ENCODE assay signal across 28 cellular contexts in genomic region chr1:69315823-69316222, GRCh38.
A peak's percentile ranks its signal among the peaks of the same experiment; 100 is the strongest.
DNase-seq lines count a peak whose midpoint lies in the region; ATAC-seq, FAIRE-seq and TF ChIP-seq lines count a peak whose summit lies in the region.
"Had no signal": no experiment of that assay in that cellular context is flagged by ENCODE, and none has a peak within 500 bp of the region (broad histone marks: within the 10 kb centered on the region; RNA-seq: fewer than 3 reads in every experiment).

No MANE protein-coding gene starts in this region.

- no peak overlapping the region for H3K4me3 Mint-ChIP-seq in chondrocyte (ENCODE audit: unreplicated experiment)
- no peak overlapping the region for H3K4me3 Mint-ChIP-seq in neural progenitor cell
- no peak overlapping the region for H3K4me3 Mint-ChIP-seq in effector memory CD8-positive, alpha-beta T cell
- H3K4me3 Mint-ChIP-seq: activated CD8-positive, alpha-beta T cell treated with anti-CD3 and anti-CD28 coated beads, Interleukin-2, amount 10 ng/mL, durations not matched to agents 7 days and 5 days; immature natural killer cell; naive thymus-derived CD4-positive, alpha-beta T cell; T-helper 2 cell treated with Interferon-gamma antibody and Interleukin-4, amounts not matched to agents 5 μg/mL and 100 μg/mL, for 36 hours had no signal

- H2AFZ ChIP-seq in neural progenitor cell (replicated peaks) = no peak overlapping the region

- no peaks in the 10 kb centered on the region for H3K79me2 ChIP-seq in neural progenitor cell (ENCODE audit: low read depth)

- H3K27ac Mint-ChIP-seq in chondrocyte (ENCODE audit: unreplicated experiment) (no peak overlapping the region), neural progenitor cell (peak overlapping the region; percentile 70)
- no peak overlapping the region for H3K27ac Mint-ChIP-seq in effector memory CD8-positive, alpha-beta T cell
- H3K27ac Mint-ChIP-seq: activated CD8-positive, alpha-beta T cell treated with anti-CD3 and anti-CD28 coated beads, Interleukin-2, amount 10 ng/mL, durations not matched to agents 7 days and 5 days; immature natural killer cell; naive thymus-derived CD4-positive, alpha-beta T cell; T-helper 2 cell treated with Interferon-gamma antibody and Interleukin-4, amounts not matched to agents 5 μg/mL and 100 μg/mL, for 36 hours had no signal

- H3K4me3 ChIP-seq in neural progenitor cell = no peak overlapping the region
- H3K4me3 ChIP-seq: BLaER1, body of pancreas, left lung, SK-N-MC, smooth muscle cell, suprapubic skin had no signal

- no peaks in the 10 kb centered on the region for H3K36me3 Mint-ChIP-seq in chondrocyte (ENCODE audit: low read depth)
- H3K36me3 Mint-ChIP-seq in neural progenitor cell = no peaks in the 10 kb centered on the region
- H3K36me3 Mint-ChIP-seq in effector memory CD8-positive, alpha-beta T cell (ENCODE audit: insufficient read depth) = no peaks in the 10 kb centered on the region
- H3K36me3 Mint-ChIP-seq: immature natural killer cell had no signal

- H3K9me3 Mint-ChIP-seq in chondrocyte (ENCODE audit: low read depth) = peaks cover 11% of the 10 kb centered on the region
- H3K9me3 Mint-ChIP-seq in neural progenitor cell = peaks cover 8% of the 10 kb centered on the region
- H3K9me3 Mint-ChIP-seq in effector memory CD8-positive, alpha-beta T cell = peaks cover 9 to 19% of the 10 kb centered on the region in 2 donors

- no peak overlapping the region for H3K9ac ChIP-seq in neural progenitor cell
- H3K9ac ChIP-seq: BLaER1 had no signal

- TF ChIP-seq CTCF in chondrocyte (IDR thresholded peaks at IDR 0.05) (no peak), neural progenitor cell (IDR thresholded peaks at IDR 0.05) (no peak)

- H3K36me3 ChIP-seq in neural progenitor cell = no peaks in the 10 kb centered on the region
- H3K36me3 ChIP-seq: BLaER1, left lung, suprapubic skin had no signal

- H3F3A ChIP-seq in neural progenitor cell (ENCODE audit: low read depth) = no peaks in the 10 kb centered on the region

- no peaks in the 10 kb centered on the region for H4K20me1 ChIP-seq in neural progenitor cell (ENCODE audit: low read depth)
- H4K20me1 ChIP-seq: BLaER1 had no signal

- DNase-seq in ELF-1 (ENCODE audit: low read depth, low spot score) (peak; percentile 90), chondrocyte (ENCODE audit: low spot score) (peak; percentile 53), neural progenitor cell (ENCODE audit: low spot score) (no peak), urothelium cell line (ENCODE audit: low spot score) (no peak), NCI-H2196 (lab: John Stamatoyannopoulos, UW; ENCODE audit: unreplicated experiment) (no peak), SW 1271 (lab: John Stamatoyannopoulos, UW) (no peak)
- DNase-seq in effector memory CD8-positive, alpha-beta T cell = no peak
- DNase-seq: ACHN; activated CD4-positive, CD25-positive, alpha-beta regulatory T cell treated with anti-CD3 and anti-CD28 coated beads, Interleukin-2, amount 50 U/mL, for 72 hours; activated CD8-positive, alpha-beta T cell treated with anti-CD3 and anti-CD28 coated beads, Interleukin-2, amount 10 ng/mL, durations not matched to agents 7 days and 5 days; activated effector memory CD4-positive, alpha-beta T cell treated with Interleukin-2 at 50 U/mL for 16 hours; activated T-cell treated with anti-CD3 and anti-CD28 coated beads for 4 hours; body of pancreas; Caco-2; erythroblast; immature natural killer cell; left lung; naive thymus-derived CD4-positive, alpha-beta T cell; NCI-H1417 treated with DMSO at 0.1 percent for 48 hours; NCI-H2081 treated with DMSO at 0.1 percent for 48 hours; NCI-H510A treated with DMSO at 0.1 percent for 48 hours had no signal

- peaks cover 23% of the 10 kb centered on the region for H3K27me3 ChIP-seq in neural progenitor cell
- H3K27me3 ChIP-seq: BLaER1, body of pancreas, left lung had no signal

- H3K4me2 ChIP-seq in neural progenitor cell = no peak overlapping the region
- H3K4me2 ChIP-seq: BLaER1, smooth muscle cell had no signal

- no peaks in the 10 kb centered on the region for H3K9me3 ChIP-seq in neural progenitor cell (ENCODE audit: low read depth)
- H3K9me3 ChIP-seq: Caco-2, suprapubic skin had no signal

- H3K4me1 Mint-ChIP-seq in chondrocyte (ENCODE audit: low read depth) (no peaks in the 10 kb centered on the region), neural progenitor cell (peaks cover 17% of the 10 kb centered on the region)
- no peaks in the 10 kb centered on the region for H3K4me1 Mint-ChIP-seq in effector memory CD8-positive, alpha-beta T cell (ENCODE audit: low read depth in 2 of 2)
- H3K4me1 Mint-ChIP-seq: immature natural killer cell had no signal

- H3K27ac ChIP-seq in neural progenitor cell = no peak overlapping the region
- H3K27ac ChIP-seq: BLaER1, body of pancreas, left lung, SK-N-MC, suprapubic skin had no signal

- peaks cover 6% of the 10 kb centered on the region for H3K4me1 ChIP-seq in neural progenitor cell
- H3K4me1 ChIP-seq: body of pancreas, Caco-2, left lung, suprapubic skin had no signal

- peak; percentile 44 for ATAC-seq in HG03432 (IDR thresholded peaks at IDR 0.05; ENCODE audit: unreplicated experiment)
- no peak for ATAC-seq in effector memory CD8-positive, alpha-beta T cell (replicated peaks)
- ATAC-seq: activated CD8-positive, alpha-beta T cell treated with anti-CD3 and anti-CD28 coated beads, Interleukin-2, amount 10 ng/mL, durations not matched to agents 7 days and 5 days; body of pancreas; left lung had no signal

- FAIRE-seq in urothelium cell line (lab: Jason Lieb, UNC) = no peak
- FAIRE-seq: RCC 7860 had no signal

- peaks cover 11% of the 10 kb centered on the region for H3K27me3 Mint-ChIP-seq in chondrocyte (ENCODE audit: low read depth)
- H3K27me3 Mint-ChIP-seq in neural progenitor cell (ENCODE audit: insufficient read depth, low read depth) = peaks cover 4% of the 10 kb centered on the region
- no peaks in the 10 kb centered on the region for H3K27me3 Mint-ChIP-seq in effector memory CD8-positive, alpha-beta T cell
- H3K27me3 Mint-ChIP-seq: naive thymus-derived CD4-positive, alpha-beta T cell had no signal

Comparison
In these comparisons a context has a peak if more than half of its experiments do, and no peak if none do; other contexts are left out.
1. DNase-seq: peak in ELF-1 (single experiment) and chondrocyte (single experiment); none in neural progenitor cell (single experiment), urothelium cell line (single experiment), NCI-H2196 (single experiment), effector memory CD8-positive, alpha-beta T cell (0 of 3) and SW 1271 (0 of 2).